Comparison of ENCODE assay signal across 8 cellular contexts in genomic region chr22:30290679-30291333, GRCh38. TPM values are rescaled to one million over a fixed set of nuclear protein-coding genes. Genes with fewer than 3 reads are reported as not detected.
DNase-seq lines count a peak whose midpoint lies in the region; FAIRE-seq and TF ChIP-seq lines count a peak whose summit lies in the region.

No MANE protein-coding gene starts in this region.

- peaks cover 14 to 34% of the 10 kb centered on the region in 2 donors for H3K36me3 ChIP-seq in kidney (ENCODE audit: control insufficient read depth in 1 of 2, insufficient read depth in 2 of 2, low read length in 2 of 2)
- peaks cover 0 to 56% (median 36%) of the 10 kb centered on the region in 6 donors for H3K36me3 ChIP-seq in spleen

- peaks cover 31 to 33% of the 10 kb centered on the region in 2 donors for H3K4me1 ChIP-seq in kidney (ENCODE audit: control insufficient read depth in 1 of 2, insufficient read depth in 1 of 2, low read depth in 1 of 2, low read length in 2 of 2)
- H3K4me1 ChIP-seq in spleen: peaks cover 29 to 82% (median 60%) of the 10 kb centered on the region in 6 donors

- H3K27ac ChIP-seq in caudate nucleus (ENCODE audit: low read depth, low read length) (peak overlapping the region; percentile 65), kidney (ENCODE audit: low read depth in 2 of 2, low read length in 2 of 2) (peak overlapping the region; percentile 91 to 93), spleen (peak overlapping the region; percentile 83 to 95 (median 90))

- H3K9me3 ChIP-seq in kidney (ENCODE audit: control insufficient read depth in 1 of 2, low read length in 2 of 2) (no peaks in the 10 kb centered on the region), spleen (no peaks in the 10 kb centered on the region)

- no peak for TF ChIP-seq POLR2A in spleen (IDR thresholded peaks at IDR 0.05)

- intact Hi-C loops in kidney (cut with DNase I): no loop called here
- intact Hi-C loops in spleen (cut with DNase I; ENCODE audit: low total_unique reads): no loop called here

- H3K27me3 ChIP-seq in spleen (replicated peaks in 1 of 7): no peaks in the 10 kb centered on the region

- no peak for TF ChIP-seq CTCF in kidney (IDR thresholded peaks at IDR 0.05; ENCODE audit: borderline replicate concordance, extremely low read depth, insufficient read depth)
- no peak for TF ChIP-seq CTCF in spleen (IDR thresholded peaks at IDR 0.05 in 8 of 11, conservative IDR thresholded peaks at IDR 0.05 in 3 of 11)

- FAIRE-seq in kidney (lab: Jason Lieb, UNC): no peak

- 47 to 57% (median 55%) methylated on average over 1 to 5 of the region's 5 CpGs for WGBS in spleen, 5 donors

- DNase-seq in ELR (ENCODE audit: low read depth) (peak; percentile 76), NCI-H69 (lab: John Stamatoyannopoulos, UW) (peak; percentile 60), caudate nucleus (lab: John Stamatoyannopoulos, UW) (peak in 60 of 61 donors; percentile 30 to 88 (median 64)), kidney (peak; percentile 96), spleen (peak; percentile 87), Kasumi-1 (lab: John Stamatoyannopoulos, UW) (no peak)
- no peak for DNase-seq in stimulated activated CD4-positive, alpha-beta T cell treated with anti-CD3 and anti-CD28 coated beads, Interleukin-4, amount 100 ng/mL, for 1 hour
- no peak for DNase-seq in stimulated activated CD4-positive, alpha-beta T cell treated with anti-CD3 and anti-CD28 coated beads, Interleukin-1b, Interleukin-23, amount 100 ng/mL, for 48 hours

- peak overlapping the region in 1 of 2 donors; percentile 63 for H3K4me3 ChIP-seq in kidney (ENCODE audit: low read length in 2 of 2)
- H3K4me3 ChIP-seq in spleen: peak overlapping the region in 2 of 8 donors; percentile 87 to 90

- peak overlapping the region; percentile 18 to 68 for H3K9ac ChIP-seq in kidney (ENCODE audit: low read length in 2 of 2)

RNA-seq across cellular contexts. Expression of gene CASTOR1, which starts 1.5 kb away (rescaled TPM):
- total RNA-seq in kidney (16.5 TPM), spleen (10 to 100 TPM in 5 of 7 donors, 1 to 10 TPM in 2; 7.4 to 18.9 (median 14.6) TPM)
- polyA plus RNA-seq in kidney (ENCODE audit: insufficient read depth, low read depth, low replicate concordance) (71.7 TPM), spleen (10 to 100 TPM in 2 of 3 donors, 1 to 10 TPM in 1; 5.6 to 12.8 (median 12.0) TPM)

RNA-seq across cellular contexts. Expression of gene OSM, which starts 24.2 kb away (rescaled TPM):
- total RNA-seq in kidney (1.2 TPM), spleen (10 to 100 TPM in 2 of 7 donors, 1 to 10 TPM in 5; 2.1 to 16.8 (median 4.5) TPM)
- polyA plus RNA-seq in kidney (ENCODE audit: insufficient read depth, low read depth, low replicate concordance) (0.56 TPM), spleen (1 to 10 TPM; 1.2 to 2.1 (median 1.7) TPM)

RNA-seq across cellular contexts. Expression of gene TBC1D10A, which starts 35.9 kb away (rescaled TPM):
- total RNA-seq in kidney: 34.5 TPM
- 31.0 TPM for polyA plus RNA-seq in kidney (ENCODE audit: insufficient read depth, low read depth, low replicate concordance)
- total RNA-seq in spleen: 10 to 100 TPM; 26.8 to 46.4 (median 34.3) TPM
- polyA plus RNA-seq in spleen: 10 to 100 TPM; 21.1 to 37.4 (median 22.1) TPM

RNA-seq across cellular contexts. Expression of gene LIF, which starts 44.2 kb away (rescaled TPM):
- 10.7 TPM for total RNA-seq in kidney
- polyA plus RNA-seq in kidney (ENCODE audit: insufficient read depth, low read depth, low replicate concordance): 0.67 TPM
- total RNA-seq in spleen: 1 to 10 TPM in 3 of 7 donors, under 1 TPM in 2, not detected in 2; 0.32 to 3.2 (median 2.3) TPM
- polyA plus RNA-seq in spleen: under 1 TPM; 0.21 to 0.77 (median 0.24) TPM

Comparison
In these comparisons a context has a peak if more than half of its experiments do, and no peak if none do; other contexts are left out.
1. DNase-seq: peak in ELR (single experiment), NCI-H69 (single experiment), caudate nucleus (60 of 61), kidney (single experiment) and spleen (single experiment); none in stimulated activated CD4-positive, alpha-beta T cell treated with anti-CD3 and anti-CD28 coated beads, Interleukin-4, amount 100 ng/mL, for 1 hour (single experiment), stimulated activated CD4-positive, alpha-beta T cell treated with anti-CD3 and anti-CD28 coated beads, Interleukin-1b, Interleukin-23, amount 100 ng/mL, for 48 hours (single experiment) and Kasumi-1 (0 of 2).
2. Peak in every context shown above with its lines, with median percentiles within 50 percentile points of each other: H3K27ac ChIP-seq.